Comparison of ENCODE assay signal across 1 cellular context in the genomic region with DNA sequence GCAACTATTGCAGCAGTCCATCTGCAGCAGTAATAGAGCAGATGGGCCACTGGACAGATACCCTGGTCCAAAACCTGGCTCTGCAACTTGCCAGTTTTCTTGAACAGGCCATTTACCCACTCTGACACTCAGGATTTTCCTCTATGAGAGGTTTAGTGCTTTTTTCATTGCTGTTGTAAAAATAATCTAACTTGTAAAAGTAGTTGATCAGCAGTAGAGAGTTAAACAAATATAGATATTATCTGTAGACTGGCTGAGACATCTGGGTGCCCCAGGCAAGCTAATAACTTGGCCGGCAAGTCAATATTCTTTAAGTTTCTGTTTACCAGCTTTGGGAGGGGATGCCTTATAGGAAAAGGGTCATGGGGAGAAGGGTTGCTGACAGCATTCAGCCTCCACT.
TF ChIP-seq lines count a peak whose summit lies in the region.

No MANE protein-coding gene starts in this region.

TF ChIP-seq in GM12878, 131 proteins besides CTCF, POLR2A, EP300 and RAD21:
- no peak for TF ChIP-seq RAD51 (IDR thresholded peaks at IDR 0.05)
- no peak for TF ChIP-seq MYB (IDR thresholded peaks at IDR 0.05; ENCODE audit: borderline replicate concordance, low read depth, low read length)
- TF ChIP-seq CREM (IDR thresholded peaks at IDR 0.05; ENCODE audit: low read depth) = no peak
- TF ChIP-seq CUX1 (IDR thresholded peaks at IDR 0.05; ENCODE audit: insufficient replicate concordance, low read depth, low read length) = no peak
- no peak for TF ChIP-seq WRNIP1 (IDR thresholded peaks at IDR 0.05; ENCODE audit: borderline replicate concordance, low read depth, low read length)
- no peak for TF ChIP-seq ASH2L (IDR thresholded peaks at IDR 0.05; ENCODE audit: borderline replicate concordance, low read depth)
- no peak for TF ChIP-seq ESRRA (IDR thresholded peaks at IDR 0.05; ENCODE audit: low read length)
- no peak for TF ChIP-seq YBX1 (IDR thresholded peaks at IDR 0.05)
